Comparison of ENCODE assay signal across 16 cellular contexts in genomic region chr16:89347807-89348206, GRCh38.
"Had no signal": no experiment of that assay in that cellular context is flagged by ENCODE, and none has a peak within 500 bp of the region (broad histone marks: within the 10 kb centered on the region; RNA-seq: fewer than 3 reads in every experiment).

No MANE protein-coding gene starts in this region.

- ATAC-seq: activated CD8-positive, alpha-beta memory T cell treated with anti-CD3 and anti-CD28 coated beads, Interleukin-2, amount 10 ng/mL, durations not matched to agents 7 days and 5 days; esophagus mucosa; left colon had no signal

- H3K36me3 ChIP-seq: neural progenitor cell, sigmoid colon, vagina had no signal

- H3K4me3 ChIP-seq: lung, neural progenitor cell, sigmoid colon, spleen, tibial artery, vagina had no signal

- H3K4me3 Mint-ChIP-seq: activated CD4-positive, alpha-beta T cell treated with anti-CD3 and anti-CD28 coated beads, Interleukin-2, amount 10 ng/mL, durations not matched to agents 7 days and 5 days; activated CD8-positive, alpha-beta memory T cell treated with anti-CD3 and anti-CD28 coated beads, Interleukin-2, amount 10 ng/mL, durations not matched to agents 7 days and 5 days; activated T-cell treated with anti-CD3 and anti-CD28 coated beads, Interleukin-2, amount 50 U/mL, for 4 hours; neural progenitor cell; WTC11 had no signal

- H3K27me3 Mint-ChIP-seq: activated CD4-positive, alpha-beta T cell treated with anti-CD3 and anti-CD28 coated beads, Interleukin-2, amount 10 ng/mL, durations not matched to agents 7 days and 5 days; activated CD8-positive, alpha-beta memory T cell treated with anti-CD3 and anti-CD28 coated beads, Interleukin-2, amount 10 ng/mL, durations not matched to agents 7 days and 5 days had no signal

- H3K9me3 ChIP-seq: sigmoid colon, spleen, tibial artery, vagina had no signal

- H3K9me3 Mint-ChIP-seq: activated CD4-positive, alpha-beta T cell treated with anti-CD3 and anti-CD28 coated beads, Interleukin-2, amount 10 ng/mL, durations not matched to agents 7 days and 5 days; activated T-cell treated with anti-CD3 and anti-CD28 coated beads, Interleukin-2, amount 50 U/mL, for 4 hours; neural progenitor cell; WTC11 had no signal

- H3K27ac Mint-ChIP-seq: activated CD4-positive, alpha-beta T cell treated with anti-CD3 and anti-CD28 coated beads, Interleukin-2, amount 10 ng/mL, durations not matched to agents 7 days and 5 days; activated CD8-positive, alpha-beta memory T cell treated with anti-CD3 and anti-CD28 coated beads, Interleukin-2, amount 10 ng/mL, durations not matched to agents 7 days and 5 days; neural progenitor cell had no signal

- H3K36me3 Mint-ChIP-seq: WTC11 had no signal

- DNase-seq: activated CD4-positive, alpha-beta T cell treated with anti-CD3 and anti-CD28 coated beads, Interleukin-2, amount 10 ng/mL, durations not matched to agents 7 days and 5 days; activated CD8-positive, alpha-beta memory T cell treated with anti-CD3 and anti-CD28 coated beads, Interleukin-2, amount 10 ng/mL, durations not matched to agents 7 days and 5 days; activated naive CD4-positive, alpha-beta T cell; activated T-cell treated with anti-CD3 and anti-CD28 coated beads, Interleukin-2, amount 50 U/mL, for 4 hours; amniotic stem cell; left colon; midbrain; sigmoid colon; spleen; T-helper 2 cell; tibial artery had no signal

- H3K27ac ChIP-seq: neural progenitor cell, sigmoid colon, spleen, tibial artery, vagina had no signal
